8 cellular contexts compared by ENCODE assay signal in the genomic region with DNA sequence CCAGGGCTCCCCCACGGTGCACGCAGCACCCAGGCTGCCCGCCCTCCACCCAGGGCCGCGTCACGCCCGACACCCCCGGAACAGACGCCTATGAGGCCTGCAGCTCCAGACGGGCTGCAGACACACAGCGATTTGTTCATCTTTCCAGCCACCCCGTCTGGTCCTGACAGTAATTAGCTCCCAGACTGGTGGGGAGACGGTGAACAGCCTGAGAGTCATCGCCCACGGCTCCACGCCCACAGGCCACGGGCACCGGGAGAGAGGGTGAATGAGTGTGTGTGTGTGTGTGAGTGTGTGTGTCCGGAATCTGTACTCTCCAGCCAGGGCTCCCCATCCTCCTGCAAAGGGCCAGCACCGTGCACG. TPM values are rescaled to one million over a fixed set of nuclear protein-coding genes. Genes with fewer than 3 reads are reported as not detected.
DNase-seq lines count a peak whose midpoint lies in the region; ATAC-seq and TF ChIP-seq lines count a peak whose summit lies in the region.

No MANE protein-coding gene starts in this region.

- H3K4me3 Mint-ChIP-seq in mesothelial cell of epicardium: peak overlapping the region; percentile 75

- H3K27ac Mint-ChIP-seq in mesothelial cell of epicardium: peak overlapping the region; percentile 96

- peaks cover 34% of the 10 kb centered on the region for H3K4me1 Mint-ChIP-seq in mesothelial cell of epicardium

- H3K9me3 ChIP-seq in HUES6 (ENCODE audit: control insufficient read depth, insufficient read depth, low read depth, low read length) (peaks cover 2% of the 10 kb centered on the region; the same call in 1 of the 2 replicates), left lung (no peaks in the 10 kb centered on the region)

- H3K4me3 ChIP-seq in HUES6 (ENCODE audit: low read depth, low read length) (peak overlapping the region; percentile 68), brain microvascular endothelial cell (ENCODE audit: low read depth, low read length) (peak overlapping the region; percentile 57), left lung (peak overlapping the region in 1 of 2 donors; percentile 53)

- no peaks in the 10 kb centered on the region for H3K36me3 Mint-ChIP-seq in mesothelial cell of epicardium

- H3K36me3 ChIP-seq in HUES6 (ENCODE audit: control insufficient read depth, insufficient read depth, low read length) (no peaks in the 10 kb centered on the region), brain microvascular endothelial cell (replicated peaks) (no peaks in the 10 kb centered on the region), left lung (no peaks in the 10 kb centered on the region)

- no peak overlapping the region for H3K27ac ChIP-seq in HUES6 (ENCODE audit: low read depth, low read length)
- peak overlapping the region; percentile 80 for H3K27ac ChIP-seq in brain microvascular endothelial cell
- no peak overlapping the region for H3K27ac ChIP-seq in left lung

- intact Hi-C loops in left lung (cut with DNase I): no loop called here

- TF ChIP-seq CTCF in brain microvascular endothelial cell (IDR thresholded peaks at IDR 0.05; ENCODE audit: low read depth, low read length, missing control alignments): no peak
- no peak for TF ChIP-seq CTCF in mesothelial cell of epicardium (IDR thresholded peaks at IDR 0.05; ENCODE audit: unreplicated experiment)
- no peak for TF ChIP-seq CTCF in left lung (IDR thresholded peaks at IDR 0.05)

- H3K4me1 ChIP-seq in HUES6 (ENCODE audit: control insufficient read depth, insufficient read depth, low read length): peaks cover 12% of the 10 kb centered on the region
- peaks cover 30 to 60% of the 10 kb centered on the region in 2 donors for H3K4me1 ChIP-seq in left lung

- no peaks in the 10 kb centered on the region for H3K27me3 Mint-ChIP-seq in mesothelial cell of epicardium (ENCODE audit: low read depth)

- H3K27me3 ChIP-seq in HUES6 (ENCODE audit: control insufficient read depth, insufficient read depth, low read length): peaks cover 20% of the 10 kb centered on the region
- no peaks in the 10 kb centered on the region for H3K27me3 ChIP-seq in brain microvascular endothelial cell (replicated peaks)
- peaks cover 0 to 44% of the 10 kb centered on the region in 2 donors for H3K27me3 ChIP-seq in left lung

- H3K9me3 Mint-ChIP-seq in mesothelial cell of epicardium: no peaks in the 10 kb centered on the region

- ATAC-seq in HG02623 (IDR thresholded peaks at IDR 0.05; ENCODE audit: unreplicated experiment) (no peak), HG03442 (IDR thresholded peaks at IDR 0.05; ENCODE audit: unreplicated experiment) (no peak), left lung (no peak)

- in situ Hi-C loops in brain microvascular endothelial cell (cut with HindIII; ENCODE audit: low pct_ligation_motif_present, low sequenced_read_pairs): no loop called here

- peak overlapping the region; percentile 64 for H3K9ac ChIP-seq in HUES6 (ENCODE audit: low read length)

- DNase-seq in AG08395 (ENCODE audit: low spot score): peak; percentile 78
- peak; percentile 53 for DNase-seq in brain microvascular endothelial cell
- no peak for DNase-seq in mesothelial cell of epicardium (ENCODE audit: low spot score in 2 of 2, unreplicated experiment in 2 of 2)
- DNase-seq in left lung: no peak
- no peak for DNase-seq in NOMO-1 treated with DMSO at 0.1 percent for 48 hours (lab: John Stamatoyannopoulos, UW; ENCODE audit: unreplicated experiment)

RNA-seq across cellular contexts. Expression of a gene that starts 18.1 kb away (rescaled TPM):
- total RNA-seq in mesothelial cell of epicardium (80.0 to 84.4 TPM (median 84.1 TPM) in 3 replicates), left lung (10 to 100 TPM; 54.0 to 73.5 TPM)

RNA-seq across cellular contexts. Expression of a gene that starts 37.3 kb away (rescaled TPM):
- total RNA-seq in mesothelial cell of epicardium (86.0 to 95.8 TPM (median 89.0 TPM) in 3 replicates), left lung (10 to 100 TPM; 35.1 to 40.5 TPM)

Comparison
In these comparisons a context has a peak if more than half of its experiments do, and no peak if none do; other contexts are left out.
1. DNase-seq: peak in AG08395 (single experiment) and brain microvascular endothelial cell (single experiment); none in mesothelial cell of epicardium (0 of 2), left lung (0 of 2) and NOMO-1 treated with DMSO at 0.1 percent for 48 hours (single experiment).